Comparison of ENCODE assay signal across 8 cellular contexts in the genomic region with DNA sequence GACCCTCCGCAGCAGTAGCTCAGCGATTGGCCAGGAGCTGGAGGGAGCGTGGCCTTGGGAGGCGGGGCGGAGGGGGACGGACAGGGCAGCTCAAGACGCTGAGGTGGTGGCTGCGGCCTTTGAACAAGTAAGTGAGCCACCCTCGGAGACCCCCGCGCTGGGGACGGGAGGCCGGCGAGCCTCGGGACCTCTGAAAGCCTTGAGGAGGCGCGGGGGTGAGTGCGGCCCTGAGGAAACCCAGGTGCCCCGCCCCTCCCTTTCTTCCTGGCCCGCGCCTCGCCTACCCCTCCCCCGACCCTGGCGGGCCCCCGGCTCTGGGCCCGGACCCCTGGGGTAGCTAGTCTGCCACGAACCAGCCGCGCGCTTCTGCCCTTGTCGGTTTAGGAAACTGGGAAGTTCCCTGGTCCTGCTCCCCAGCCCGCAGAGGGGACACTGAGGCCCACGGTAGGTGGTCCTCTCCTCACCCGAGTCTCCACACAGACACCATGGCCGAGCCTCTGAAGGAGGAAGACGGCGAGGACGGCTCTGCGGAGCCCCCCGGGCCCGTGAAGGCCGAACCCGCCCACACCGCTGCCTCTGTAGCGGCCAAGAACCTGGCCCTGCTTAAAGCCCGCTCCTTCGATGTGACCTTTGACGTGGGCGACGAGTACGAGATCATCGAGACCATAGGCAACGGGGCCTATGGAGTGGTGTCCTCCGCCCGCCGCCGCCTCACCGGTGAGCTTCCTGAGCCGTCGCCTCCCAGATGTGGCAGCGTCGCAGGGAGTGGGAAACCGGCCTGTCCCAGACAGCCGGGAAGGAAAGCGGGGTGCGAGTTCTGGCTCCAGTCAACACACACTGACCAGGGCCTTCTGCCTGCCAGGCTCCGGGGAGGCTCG. TPM values are rescaled to one million over a fixed set of nuclear protein-coding genes. Genes with fewer than 3 reads are reported as not detected.
A peak's percentile ranks its signal among the peaks of the same experiment; 100 is the strongest.
DNase-seq lines count a peak whose midpoint lies in the region; ATAC-seq and TF ChIP-seq lines count a peak whose summit lies in the region.

A gene (plus strand): TSS at position 83 of the 878 bp plus-strand sequence. CDS start 403 bp downstream, at position 486.

- H3K4me1 ChIP-seq in OCI-LY1 (ENCODE audit: insufficient read depth, low read length, severe bottlenecking), result peaks cover 15% of the 10 kb centered on the region
- peaks cover 5% of the 10 kb centered on the region for H3K4me1 ChIP-seq in effector memory CD4-positive, alpha-beta T cell (ENCODE audit: control insufficient read depth, insufficient read depth, low read length, poor library complexity, severe bottlenecking)
- peaks cover 25% of the 10 kb centered on the region for H3K4me1 ChIP-seq in mononuclear cell (ENCODE audit: insufficient read depth, low read length)
- H3K4me1 ChIP-seq in vagina, result peaks cover 55% of the 10 kb centered on the region

- peak within 1 kb of the TSS; percentile 40; the same call in 1 of the 2 replicates for H2AFZ ChIP-seq in OCI-LY1 (ENCODE audit: low read length)

- peaks cover 12% of the 10 kb centered on the region; the same call in 1 of the 2 replicates for H3K36me3 ChIP-seq in OCI-LY1 (ENCODE audit: insufficient read depth, low read length)
- peaks cover 22% of the 10 kb centered on the region for H3K36me3 ChIP-seq in effector memory CD4-positive, alpha-beta T cell (ENCODE audit: control insufficient read depth, insufficient read depth, low read length)
- H3K36me3 ChIP-seq in vagina, result peaks cover 0 to 40% of the 10 kb centered on the region in 2 donors

- H4K20me1 ChIP-seq in OCI-LY1 (ENCODE audit: insufficient read depth, low read length), result no peaks in the 10 kb centered on the region

- intact Hi-C loops in vagina (cut with DNase I), result loop anchor here (5.0 kb wide), 1 partner anchor 69 kb away; no protein-coding TSS in a partner anchor

- H3K9me3 ChIP-seq in OCI-LY1 (ENCODE audit: low read length) (no peaks in the 10 kb centered on the region), mononuclear cell (ENCODE audit: low read depth, low read length) (no peaks in the 10 kb centered on the region), vagina (no peaks in the 10 kb centered on the region)
- H3K9me3 ChIP-seq in effector memory CD4-positive, alpha-beta T cell (ENCODE audit: control insufficient read depth, low read length), result no peaks in the 10 kb centered on the region

- DNase-seq in AG08396 (ENCODE audit: low spot score) (peak; percentile 37), vagina (ENCODE audit: extremely low spot score in 2 of 2) (no peak), iPS-NIHi11 (ENCODE audit: low spot score) (no peak)
- no peak for DNase-seq in effector memory CD4-positive, alpha-beta T cell

- peak within 1 kb of the TSS; percentile 84 for H3K9ac ChIP-seq in OCI-LY1 (ENCODE audit: low read length)

- no peaks in the 10 kb centered on the region for H3K79me2 ChIP-seq in OCI-LY1 (ENCODE audit: insufficient read depth, low read length)

- no peaks in the 10 kb centered on the region for H3K27me3 ChIP-seq in OCI-LY1 (ENCODE audit: insufficient read depth, low read length)
- no peaks in the 10 kb centered on the region for H3K27me3 ChIP-seq in effector memory CD4-positive, alpha-beta T cell (replicated peaks; ENCODE audit: control insufficient read depth, insufficient read depth, low read length, poor library complexity, severe bottlenecking)
- H3K27me3 ChIP-seq in mononuclear cell (ENCODE audit: insufficient read depth, low read length), result no peaks in the 10 kb centered on the region
- H3K27me3 ChIP-seq in vagina, result no peaks in the 10 kb centered on the region

- ATAC-seq in GM21526 (IDR thresholded peaks at IDR 0.05; ENCODE audit: low FRiP score, unreplicated experiment), result peak; percentile 3
- ATAC-seq in HG03108 (IDR thresholded peaks at IDR 0.05; ENCODE audit: unreplicated experiment), result no peak

- no peaks in the 10 kb centered on the region for H3K9me2 ChIP-seq in OCI-LY1 (ENCODE audit: low read depth, low read length)

- TF ChIP-seq POLR2A in vagina (IDR thresholded peaks at IDR 0.05), result peak in 1 of 2 donors; percentile 31

- H3K4me2 ChIP-seq in OCI-LY1 (ENCODE audit: low read length), result peak within 1 kb of the TSS; percentile 89

- H3K4me3 ChIP-seq in OCI-LY1 (ENCODE audit: low read depth, low read length, poor library complexity, severe bottlenecking) (peak within 1 kb of the TSS; percentile 75), mononuclear cell (ENCODE audit: low read length) (peak within 1 kb of the TSS; percentile 78), vagina (peak within 1 kb of the TSS; percentile 85 to 95)
- peak within 1 kb of the TSS; percentile 92 for H3K4me3 ChIP-seq in effector memory CD4-positive, alpha-beta T cell (ENCODE audit: insufficient read depth, low read depth, low read length, poor library complexity, severe bottlenecking)

- TF ChIP-seq CTCF in OCI-LY1 (IDR thresholded peaks at IDR 0.05; ENCODE audit: low read length), result no peak
- TF ChIP-seq CTCF in vagina (IDR thresholded peaks at IDR 0.05), result no peak

- H3K27ac ChIP-seq in OCI-LY1 (ENCODE audit: low read depth, low read length, poor library complexity, severe bottlenecking) (peak within 1 kb of the TSS; percentile 45), vagina (peak within 1 kb of the TSS; percentile 94)
- H3K27ac ChIP-seq in effector memory CD4-positive, alpha-beta T cell (ENCODE audit: insufficient read depth, low read length, poor library complexity, severe bottlenecking), result peak within 1 kb of the TSS; percentile 88

- no peaks in the 10 kb centered on the region for H3F3A ChIP-seq in OCI-LY1 (ENCODE audit: insufficient read depth, low read length)

RNA-seq across cellular contexts. Expression of the gene that starts here (rescaled TPM):
- total RNA-seq in mononuclear cell (16.0 TPM), vagina (77.3 TPM)
